11 cellular contexts compared by ENCODE assay signal in genomic region chr9:80146466-80146865, GRCh38.
DNase-seq lines count a peak whose midpoint lies in the region; ATAC-seq, FAIRE-seq and TF ChIP-seq lines count a peak whose summit lies in the region.
"Had no signal": no experiment of that assay in that cellular context is flagged by ENCODE, and none has a peak within 500 bp of the region (broad histone marks: within the 10 kb centered on the region; RNA-seq: fewer than 3 reads in every experiment).

No MANE protein-coding gene starts in this region.

- no peak overlapping the region for H4K5ac ChIP-seq in H1 (ENCODE audit: insufficient read length, low read depth, low read length)

- no peaks in the 10 kb centered on the region for H4K20me1 ChIP-seq in H1 (replicated peaks in 1 of 2; ENCODE audit: control insufficient read depth in 1 of 2, insufficient read depth in 2 of 2, low read length in 2 of 2)

- no peak overlapping the region for H4K8ac ChIP-seq in H1 (ENCODE audit: extremely low read depth, insufficient read depth, low read length)
- H4K8ac ChIP-seq in neuronal stem cell (ENCODE audit: low read depth, low read length), result no peak overlapping the region

- intact Hi-C loops in natural killer cell (cut with micrococcal nuclease), result no loop called here

- no peaks in the 10 kb centered on the region for H3K4me1 ChIP-seq in H1 (replicated peaks in 1 of 4; ENCODE audit: control insufficient read depth in 3 of 4, insufficient read depth in 4 of 4, low read length in 3 of 4)
- peaks cover 6 to 8% of the 10 kb centered on the region in 2 donors for H3K4me1 ChIP-seq in neuronal stem cell (ENCODE audit: control insufficient read depth in 2 of 2, insufficient read depth in 1 of 2, low read depth in 1 of 2, low read length in 2 of 2)

- no peaks in the 10 kb centered on the region for H3K4me1 Mint-ChIP-seq in natural killer cell

- H3K4me3 ChIP-seq in GM12864 (ENCODE audit: low read depth, low read length) (no peak overlapping the region), H1 (ENCODE audit: extremely low read depth in 1 of 4, insufficient read depth in 2 of 4, low read depth in 3 of 4, low read length in 4 of 4) (no peak overlapping the region), neuronal stem cell (ENCODE audit: low read length in 2 of 2) (no peak overlapping the region)

- H3K56ac ChIP-seq in H1 (replicated peaks; ENCODE audit: insufficient read length, low read depth, low read length), result no peak overlapping the region

- H3K36me3 ChIP-seq in H1 (ENCODE audit: control insufficient read depth in 2 of 4, insufficient read depth in 4 of 4, low read length in 3 of 4) (no peaks in the 10 kb centered on the region), neuronal stem cell (replicated peaks in 1 of 2; ENCODE audit: control insufficient read depth in 2 of 2, insufficient read depth in 2 of 2, low read length in 2 of 2) (no peaks in the 10 kb centered on the region)

- H3K79me2 ChIP-seq in H1 (ENCODE audit: control insufficient read depth in 1 of 2, insufficient read depth in 2 of 2, low read length in 2 of 2), result no peaks in the 10 kb centered on the region

- no peak for FAIRE-seq in H1 (lab: Jason Lieb, UNC)

- H3K9me3 Mint-ChIP-seq in natural killer cell, result peaks cover 7 to 8% of the 10 kb centered on the region in 2 donors

- H3K36me3 Mint-ChIP-seq in natural killer cell, result no peaks in the 10 kb centered on the region

- H2BK15ac ChIP-seq in H1 (ENCODE audit: low read length) (no peak overlapping the region), neuronal stem cell (ENCODE audit: low read length) (no peak overlapping the region)

- H3K14ac ChIP-seq in H1 (ENCODE audit: insufficient read length) (no peak overlapping the region), neuronal stem cell (ENCODE audit: low read length) (no peak overlapping the region)

- H3K23me2 ChIP-seq in H1 (ENCODE audit: low read depth, low read length), result no peaks in the 10 kb centered on the region

- no peak overlapping the region for H3K18ac ChIP-seq in H1 (ENCODE audit: extremely low read depth, low read length)
- H3K18ac ChIP-seq in neuronal stem cell (ENCODE audit: low read length), result no peak overlapping the region

- H3K4ac ChIP-seq in H1 (replicated peaks; ENCODE audit: insufficient read length, low read depth, low read length), result no peak overlapping the region
- no peak overlapping the region for H3K4ac ChIP-seq in neuronal stem cell (ENCODE audit: low read length)

- H2BK20ac ChIP-seq in H1 (ENCODE audit: low read length), result no peak overlapping the region

- TF ChIP-seq POLR2A in H1 (IDR thresholded peaks at IDR 0.05; ENCODE audit: control extremely low read depth in 1 of 2, low read depth in 2 of 2, low read length in 2 of 2), result no peak

- H2BK12ac ChIP-seq in H1 (ENCODE audit: low read depth, low read length) (no peak overlapping the region), neuronal stem cell (ENCODE audit: low read length) (no peak overlapping the region)

- CTCF ChIA-PET in H1 (lab: Charles Lee; ENCODE audit: partially characterized antibody), result interaction anchor here (1.1 to 2.8 kb wide), 5 partner anchors 11 to 374 kb away, joined by 3 to 8 read pairs (median 3); no protein-coding TSS in a partner anchor

- H3K9ac ChIP-seq in H1 (replicated peaks in 1 of 4; ENCODE audit: extremely low read depth in 1 of 4, low read depth in 3 of 4, low read length in 3 of 4), result no peak overlapping the region
- no peak overlapping the region for H3K9ac ChIP-seq in neuronal stem cell (ENCODE audit: low read depth, low read length, poor library complexity)

- H3K4me2 ChIP-seq in H1 (ENCODE audit: insufficient read depth in 1 of 2, low read depth in 2 of 2, low read length in 2 of 2) (no peak overlapping the region), neuronal stem cell (ENCODE audit: insufficient read depth, low read length, poor library complexity, severe bottlenecking) (no peak overlapping the region)

- H2AK5ac ChIP-seq in H1 (ENCODE audit: low read depth, low read length) (no peak overlapping the region), neuronal stem cell (ENCODE audit: low read depth, low read length) (no peak overlapping the region)

- no peaks in the 10 kb centered on the region for H3K27me3 ChIP-seq in H1 (replicated peaks in 1 of 4; ENCODE audit: control insufficient read depth in 3 of 4, extremely low read depth in 1 of 4, insufficient read depth in 3 of 4, low read length in 3 of 4)
- no peaks in the 10 kb centered on the region for H3K27me3 ChIP-seq in neuronal stem cell (ENCODE audit: control insufficient read depth in 3 of 3, insufficient read depth in 3 of 3, low read depth in 1 of 3, low read length in 3 of 3)

- TF ChIP-seq RAD21 in H1 (IDR thresholded peaks at IDR 0.05 in 1 of 2, conservative IDR thresholded peaks at IDR 0.05 in 1 of 2; ENCODE audit: low read depth in 2 of 2, low read length in 2 of 2), result peak; percentile 49 to 57

- H3K27ac ChIP-seq in H1 (ENCODE audit: low read depth, low read length) (no peak overlapping the region), neuronal stem cell (replicated peaks; ENCODE audit: low read length) (no peak overlapping the region)

- H3K27ac Mint-ChIP-seq in natural killer cell, result no peak overlapping the region
- H3K27ac Mint-ChIP-seq: activated CD8-positive, alpha-beta T cell treated with anti-CD3 and anti-CD28 coated beads, Interleukin-2, amount 10 ng/mL, durations not matched to agents 7 days and 5 days had no signal

- no peaks in the 10 kb centered on the region for H3K27me3 Mint-ChIP-seq in natural killer cell (ENCODE audit: low read depth in 2 of 2)

- H3K9me3 ChIP-seq in H1 (ENCODE audit: insufficient read depth in 2 of 2, low read depth in 1 of 2, low read length in 1 of 2), result no peaks in the 10 kb centered on the region
- peaks cover 0 to 7% of the 10 kb centered on the region in 2 donors for H3K9me3 ChIP-seq in neuronal stem cell (replicated peaks in 1 of 2; ENCODE audit: control insufficient read depth in 2 of 2, insufficient read depth in 1 of 2, low read depth in 1 of 2, low read length in 2 of 2)

- TF ChIP-seq CTCF in GM12864 (IDR thresholded peaks at IDR 0.05; ENCODE audit: low read depth, low read length, missing control alignments) (peak; percentile 43), H1 (IDR thresholded peaks at IDR 0.05; ENCODE audit: control extremely low read depth in 1 of 3, insufficient read depth in 1 of 3, low read depth in 1 of 3, low read length in 3 of 3) (peak in 2 of 3 experiments; percentile 39 to 57; a peak in 3 of 4 replicates), natural killer cell (IDR thresholded peaks at IDR 0.05) (no peak)

- ATAC-seq in HG03460 (IDR thresholded peaks at IDR 0.05; ENCODE audit: unreplicated experiment) (peak; percentile 54), HG03439 (IDR thresholded peaks at IDR 0.05; ENCODE audit: unreplicated experiment) (no peak), HG03108 (IDR thresholded peaks at IDR 0.05; ENCODE audit: unreplicated experiment) (no peak), natural killer cell (no peak)
- ATAC-seq: activated CD8-positive, alpha-beta T cell treated with anti-CD3 and anti-CD28 coated beads, Interleukin-2, amount 10 ng/mL, durations not matched to agents 7 days and 5 days had no signal

- no peak overlapping the region for H2BK5ac ChIP-seq in H1 (ENCODE audit: low read depth, low read length)
- no peak overlapping the region for H2BK5ac ChIP-seq in neuronal stem cell (ENCODE audit: low read length)

- DNase-seq in GM12864 (ENCODE audit: low read depth), result no peak
- DNase-seq in H1 (ENCODE audit: low read depth in 1 of 2, low spot score in 2 of 2), result no peak
- no peak for DNase-seq in neuronal stem cell (ENCODE audit: low spot score)
- no peak for DNase-seq in NCI-H1105 treated with DMSO at 0.1 percent for 48 hours (lab: John Stamatoyannopoulos, UW)
- DNase-seq in natural killer cell, result no peak
- DNase-seq: activated CD8-positive, alpha-beta T cell treated with anti-CD3 and anti-CD28 coated beads, Interleukin-2, amount 10 ng/mL, durations not matched to agents 7 days and 5 days; Right ventricle myocardium superior; stimulated activated CD4-positive, alpha-beta T cell treated with anti-CD3 and anti-CD28 coated beads, Interleukin-15, amount 100 ng/mL, for 24 hours had no signal

- TF ChIP-seq EP300 in H1 (IDR thresholded peaks at IDR 0.05; ENCODE audit: borderline replicate concordance in 1 of 2, low read depth in 2 of 2, low read length in 2 of 2), result no peak

- H2BK120ac ChIP-seq in H1 (replicated peaks; ENCODE audit: low read depth, low read length) (no peak overlapping the region), neuronal stem cell (ENCODE audit: low read depth, low read length) (no peak overlapping the region)

- POLR2A ChIA-PET in H1 (lab: Charles Lee; ENCODE audit: partially characterized antibody), result no interaction called here

- H3K79me1 ChIP-seq in H1 (ENCODE audit: low read depth, low read length) (no peaks in the 10 kb centered on the region), neuronal stem cell (ENCODE audit: low read depth, low read length) (no peaks in the 10 kb centered on the region)

- H2AFZ ChIP-seq in H1 (ENCODE audit: low read length) (no peak overlapping the region), neuronal stem cell (ENCODE audit: low read length) (peak overlapping the region; percentile 12)

- no peak overlapping the region for H3K23ac ChIP-seq in H1 (ENCODE audit: insufficient read length)
- H3K23ac ChIP-seq in neuronal stem cell (ENCODE audit: low read depth, low read length, poor library complexity), result no peak overlapping the region

- 54% methylated on average over 1 of the region's 1 CpG; no CpG with 5 or more reads in 1 of the 2 experiments for whole genome bisulfite sequencing in H1 (ENCODE audit: extremely low coverage in 1 of 2, insufficient coverage in 1 of 2, insufficient read length in 1 of 2, insufficient replicate concordance in 2 of 2, low coverage in 1 of 2, low lambda C conversion rate in 2 of 2, missing lambda C conversion rate in 1 of 2), 2 experiments
- no CpG with 5 or more reads among the region's 1 CpG for WGBS in neuronal stem cell (ENCODE audit: extremely low coverage in 2 of 2, insufficient read length in 2 of 2, insufficient replicate concordance in 1 of 2), 2 donors

- H3K4me3 Mint-ChIP-seq in natural killer cell, result no peak overlapping the region
- H3K4me3 Mint-ChIP-seq: activated CD8-positive, alpha-beta T cell treated with anti-CD3 and anti-CD28 coated beads, Interleukin-2, amount 10 ng/mL, durations not matched to agents 7 days and 5 days had no signal

- H4K91ac ChIP-seq in H1 (replicated peaks; ENCODE audit: insufficient read length, low read length) (no peak overlapping the region), neuronal stem cell (ENCODE audit: low read depth, low read length, poor library complexity) (no peak overlapping the region)

TF ChIP-seq in H1, 55 proteins besides CTCF, POLR2A, EP300 and RAD21 (continues in another document):
- no peak for TF ChIP-seq RBBP5 (IDR thresholded peaks at IDR 0.05; ENCODE audit: borderline replicate concordance, low read depth, low read length)
- TF ChIP-seq SAP30 (IDR thresholded peaks at IDR 0.05; ENCODE audit: insufficient read depth, insufficient replicate concordance, low read length), result no peak
- no peak for TF ChIP-seq TAF1 (IDR thresholded peaks at IDR 0.05; ENCODE audit: low read depth, low read length)
- TF ChIP-seq POLR2AphosphoS5 (IDR thresholded peaks at IDR 0.05; ENCODE audit: low read depth, low read length), result no peak
- no peak for TF ChIP-seq ZNF274 (IDR thresholded peaks at IDR 0.05; ENCODE audit: borderline replicate concordance, extremely low read depth, low read length)
- TF ChIP-seq CTBP2 (IDR thresholded peaks at IDR 0.05; ENCODE audit: borderline replicate concordance, insufficient read depth, insufficient read length, low read length), result no peak
